In the genomic region with DNA sequence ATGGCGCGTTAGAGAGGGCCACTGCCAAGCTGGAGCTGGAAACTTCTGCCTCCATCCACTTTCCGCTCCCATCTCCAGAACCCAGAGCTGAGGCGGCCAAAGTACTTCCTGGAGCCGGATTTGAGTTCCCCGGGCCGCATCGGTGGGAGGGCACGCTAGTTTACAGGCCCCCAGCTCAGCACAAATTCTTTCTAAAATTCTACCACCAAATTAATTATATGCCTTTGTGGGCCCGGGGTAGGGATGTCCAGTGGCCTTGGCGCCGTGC, we compare ENCODE assay signal across 18 cellular contexts. TPM values are rescaled to one million over a fixed set of nuclear protein-coding genes. Genes with fewer than 3 reads are reported as not detected.
DNase-seq lines count a peak whose midpoint lies in the region; ATAC-seq, FAIRE-seq and TF ChIP-seq lines count a peak whose summit lies in the region.
"Had no signal": no experiment of that assay in that cellular context is flagged by ENCODE, and none has a peak within 500 bp of the region (broad histone marks: within the 10 kb centered on the region; RNA-seq: fewer than 3 reads in every experiment).

No MANE protein-coding gene starts in this region.

- H2AK5ac ChIP-seq in H1 (ENCODE audit: low read depth, low read length), result no peak overlapping the region

- H2BK15ac ChIP-seq in H1 (ENCODE audit: low read length), result no peak overlapping the region

- H3K36me3 Mint-ChIP-seq in Calu3 (ENCODE audit: insufficient read depth, unreplicated experiment) (peaks cover 6% of the 10 kb centered on the region), neural progenitor cell (peaks cover 24% of the 10 kb centered on the region)

- H2BK120ac ChIP-seq in H1 (replicated peaks; ENCODE audit: low read depth, low read length), result no peak overlapping the region

- no peaks in the 10 kb centered on the region for H3K79me2 ChIP-seq in H1 (ENCODE audit: control insufficient read depth in 1 of 2, insufficient read depth in 2 of 2, low read length in 2 of 2)
- H3K79me2 ChIP-seq in neural progenitor cell (ENCODE audit: low read depth), result no peaks in the 10 kb centered on the region

- H3K79me1 ChIP-seq in H1 (ENCODE audit: low read depth, low read length), result no peaks in the 10 kb centered on the region

- no peaks in the 10 kb centered on the region for H3K9me3 ChIP-seq in HUES48 (ENCODE audit: control insufficient read depth, insufficient read depth, low read length)
- no peaks in the 10 kb centered on the region for H3K9me3 ChIP-seq in H1 (ENCODE audit: insufficient read depth in 2 of 2, low read depth in 1 of 2, low read length in 1 of 2)
- H3K9me3 ChIP-seq in neural progenitor cell (ENCODE audit: low read depth), result no peaks in the 10 kb centered on the region
- no peaks in the 10 kb centered on the region for H3K9me3 ChIP-seq in spleen
- H3K9me3 ChIP-seq: prostate gland, tibial nerve had no signal

- TF ChIP-seq CTCF in Calu3 (IDR thresholded peaks at IDR 0.05; ENCODE audit: unreplicated experiment), result no peak
- TF ChIP-seq CTCF in H1 (IDR thresholded peaks at IDR 0.05; ENCODE audit: control extremely low read depth in 1 of 3, insufficient read depth in 1 of 3, low read depth in 1 of 3, low read length in 3 of 3), result no peak
- TF ChIP-seq CTCF in neural progenitor cell (IDR thresholded peaks at IDR 0.05), result no peak
- TF ChIP-seq CTCF in spleen (IDR thresholded peaks at IDR 0.05 in 8 of 11, conservative IDR thresholded peaks at IDR 0.05 in 3 of 11), result no peak

- H3K4me1 Mint-ChIP-seq in Calu3 (ENCODE audit: low read depth, unreplicated experiment) (peaks cover 26% of the 10 kb centered on the region), neural progenitor cell (peaks cover 44% of the 10 kb centered on the region)

- no peak for TF ChIP-seq RAD21 in H1 (IDR thresholded peaks at IDR 0.05 in 1 of 2, conservative IDR thresholded peaks at IDR 0.05 in 1 of 2; ENCODE audit: low read depth in 2 of 2, low read length in 2 of 2)

- no peaks in the 10 kb centered on the region for H3K9me3 Mint-ChIP-seq in Calu3 (ENCODE audit: low read depth, unreplicated experiment)
- no peaks in the 10 kb centered on the region for H3K9me3 Mint-ChIP-seq in neural progenitor cell
- H3K9me3 Mint-ChIP-seq: activated CD4-positive, alpha-beta T cell treated with anti-CD3 and anti-CD28 coated beads, Interleukin-2, amount 10 ng/mL, durations not matched to agents 24 days and 14 days; activated T-cell treated with anti-CD3 and anti-CD28 coated beads, Interleukin-2, amount 50 U/mL, for 4 hours had no signal

- no peak overlapping the region for H3K23ac ChIP-seq in H1 (ENCODE audit: insufficient read length)

- no peak overlapping the region for H2BK5ac ChIP-seq in H1 (ENCODE audit: low read depth, low read length)

- CTCF ChIA-PET in Calu3 (lab: Charles Lee) (no interaction called here), H1 (lab: Charles Lee; ENCODE audit: partially characterized antibody) (interaction anchor here (1.1 kb wide), 1 partner anchor 32 kb away, joined by 3 read pairs; no protein-coding TSS in a partner anchor)

- peak overlapping the region; percentile 71 for H3K4me3 Mint-ChIP-seq in Calu3 (ENCODE audit: low read depth, unreplicated experiment)
- H3K4me3 Mint-ChIP-seq in neural progenitor cell, result peak overlapping the region; percentile 100
- H3K4me3 Mint-ChIP-seq: activated CD4-positive, alpha-beta T cell treated with anti-CD3 and anti-CD28 coated beads, Interleukin-2, amount 10 ng/mL, durations not matched to agents 24 days and 14 days; activated T-cell treated with anti-CD3 and anti-CD28 coated beads, Interleukin-2, amount 50 U/mL, for 4 hours had no signal

- intact Hi-C loops in Calu3 (cut with micrococcal nuclease; ENCODE audit: unreplicated experiment), result loop anchor here (5.0 kb wide), 1 partner anchor 41 kb away; no protein-coding TSS in a partner anchor
- intact Hi-C loops in spleen (cut with DNase I; ENCODE audit: low total_unique reads), result no loop called here

- H2BK20ac ChIP-seq in H1 (ENCODE audit: low read length), result no peak overlapping the region

- 1% methylated on average over 12 of the region's 12 CpGs; no CpG with 5 or more reads in 1 of the 2 experiments for WGBS in H1 (ENCODE audit: extremely low coverage in 1 of 2, insufficient coverage in 1 of 2, insufficient read length in 1 of 2, insufficient replicate concordance in 2 of 2, low coverage in 1 of 2, low lambda C conversion rate in 2 of 2, missing lambda C conversion rate in 1 of 2), 2 experiments
- WGBS in spleen, 5 donors, result 4 to 25% (median 5%) methylated on average over 7 to 12 of the region's 12 CpGs

- POLR2A ChIA-PET in H1 (lab: Charles Lee; ENCODE audit: partially characterized antibody), result interaction anchor here (1.0 kb wide), 1 partner anchor 221 kb away, joined by 3 read pairs; no protein-coding TSS in a partner anchor

- H3K23me2 ChIP-seq in H1 (ENCODE audit: low read depth, low read length), result peaks cover 28% of the 10 kb centered on the region; the same call in 1 of the 2 replicates

- H3K4me3 ChIP-seq in HUES48 (ENCODE audit: low read depth, low read length) (peak overlapping the region; percentile 56), H1 (ENCODE audit: extremely low read depth in 1 of 4, insufficient read depth in 2 of 4, low read depth in 3 of 4, low read length in 4 of 4) (peak overlapping the region; percentile 13 to 72 (median 46); a peak in 7 of 8 replicates), neural progenitor cell (peak overlapping the region; percentile 49), spleen (peak overlapping the region in 1 of 8 donors; percentile 5)
- H3K4me3 ChIP-seq: prostate gland had no signal

- ATAC-seq in HG03025 (IDR thresholded peaks at IDR 0.05; ENCODE audit: low FRiP score, unreplicated experiment), result no peak
- no peak for ATAC-seq in GM18517 (IDR thresholded peaks at IDR 0.05; ENCODE audit: unreplicated experiment)
- ATAC-seq: activated T-cell treated with anti-CD3 and anti-CD28 coated beads, Interleukin-2, amount 50 U/mL, for 4 hours had no signal

- no peak overlapping the region for H3K14ac ChIP-seq in H1 (ENCODE audit: insufficient read length)

- no peak for FAIRE-seq in H1 (lab: Jason Lieb, UNC)

- H3K9ac ChIP-seq in HUES48 (ENCODE audit: low read depth, low read length) (no peak overlapping the region), H1 (replicated peaks in 1 of 4; ENCODE audit: extremely low read depth in 1 of 4, low read depth in 3 of 4, low read length in 3 of 4) (no peak overlapping the region; a peak in 1 of 7 replicates), neural progenitor cell (no peak overlapping the region)

- peaks cover 64% of the 10 kb centered on the region for H3F3A ChIP-seq in neural progenitor cell (ENCODE audit: low read depth)

- H2AFZ ChIP-seq in H1 (ENCODE audit: low read length) (no peak overlapping the region; the same call in 1 of the 2 replicates), neural progenitor cell (replicated peaks) (peak overlapping the region; percentile 75)

- H3K56ac ChIP-seq in H1 (replicated peaks; ENCODE audit: insufficient read length, low read depth, low read length), result peak overlapping the region; percentile 10

- TF ChIP-seq EP300 in H1 (IDR thresholded peaks at IDR 0.05; ENCODE audit: borderline replicate concordance in 1 of 2, low read depth in 2 of 2, low read length in 2 of 2), result no peak

- BruUV-seq in Calu3 (replicated peaks; lab: Mats Ljungman, UMichigan), result no TSS peak

- peak overlapping the region; percentile 88 to 90 for H3K4me2 ChIP-seq in H1 (ENCODE audit: insufficient read depth in 1 of 2, low read depth in 2 of 2, low read length in 2 of 2)
- H3K4me2 ChIP-seq in neural progenitor cell, result peak overlapping the region; percentile 76

- H4K91ac ChIP-seq in H1 (replicated peaks; ENCODE audit: insufficient read length, low read length), result no peak overlapping the region

- H3K4me1 ChIP-seq in HUES48 (ENCODE audit: control insufficient read depth, insufficient read depth, low read length) (peaks cover 30% of the 10 kb centered on the region), H1 (replicated peaks in 1 of 4; ENCODE audit: control insufficient read depth in 3 of 4, insufficient read depth in 4 of 4, low read length in 3 of 4) (peaks cover 7 to 27% (median 16%) of the 10 kb centered on the region in 4 experiments), neural progenitor cell (peaks cover 53% of the 10 kb centered on the region), spleen (peaks cover 19 to 61% (median 46%) of the 10 kb centered on the region in 6 donors)

- H3K27me3 Mint-ChIP-seq in Calu3 (ENCODE audit: unreplicated experiment), result peaks cover 90% of the 10 kb centered on the region
- peaks cover 14% of the 10 kb centered on the region for H3K27me3 Mint-ChIP-seq in neural progenitor cell (ENCODE audit: insufficient read depth, low read depth)

- H3K27ac ChIP-seq in HUES48 (ENCODE audit: low read depth, low read length) (no peak overlapping the region), H1 (ENCODE audit: low read depth, low read length) (no peak overlapping the region), neural progenitor cell (no peak overlapping the region), spleen (no peak overlapping the region)
- H3K27ac ChIP-seq: prostate gland, tibial nerve had no signal

- peaks cover 8 to 22% of the 10 kb centered on the region in 2 experiments for H4K20me1 ChIP-seq in H1 (replicated peaks in 1 of 2; ENCODE audit: control insufficient read depth in 1 of 2, insufficient read depth in 2 of 2, low read length in 2 of 2)
- peaks cover 55% of the 10 kb centered on the region for H4K20me1 ChIP-seq in neural progenitor cell (ENCODE audit: low read depth)

- 0 out of 2 replicates have a peak overlapping the region, but pooled peaks have one; percentile 28 for H3K18ac ChIP-seq in H1 (ENCODE audit: extremely low read depth, low read length)

- H3K4ac ChIP-seq in H1 (replicated peaks; ENCODE audit: insufficient read length, low read depth, low read length), result no peak overlapping the region

- no peak overlapping the region for H2BK12ac ChIP-seq in H1 (ENCODE audit: low read depth, low read length)

- no peaks in the 10 kb centered on the region for H3K36me3 ChIP-seq in HUES48 (ENCODE audit: control insufficient read depth, insufficient read depth, low read length)
- H3K36me3 ChIP-seq in H1 (ENCODE audit: control insufficient read depth in 2 of 4, insufficient read depth in 4 of 4, low read length in 3 of 4), result no peaks in the 10 kb centered on the region; a peak in 1 of 8 replicates
- H3K36me3 ChIP-seq in neural progenitor cell, result no peaks in the 10 kb centered on the region
- no peaks in the 10 kb centered on the region for H3K36me3 ChIP-seq in spleen
- H3K36me3 ChIP-seq: prostate gland, tibial nerve had no signal

- DNase-seq in Calu3, result no peak
- DNase-seq in H1 (ENCODE audit: low read depth in 1 of 2, low spot score in 2 of 2), result no peak
- peak; percentile 41 for DNase-seq in neural progenitor cell (ENCODE audit: low spot score)
- no peak for DNase-seq in HuH-7 (ENCODE audit: low spot score)
- no peak for DNase-seq in spleen
- DNase-seq: activated CD4-positive, alpha-beta T cell treated with anti-CD3 and anti-CD28 coated beads, Interleukin-2, amount 10 ng/mL, durations not matched to agents 24 days and 14 days; activated T-cell treated with anti-CD3 and anti-CD28 coated beads, Interleukin-2, amount 50 U/mL, for 4 hours; amniotic stem cell; GDM1; midbrain; NCI-H187 treated with DMSO at 0.1 percent for 48 hours had no signal

- H4K8ac ChIP-seq in H1 (ENCODE audit: extremely low read depth, insufficient read depth, low read length), result no peak overlapping the region; the same call in 1 of the 2 replicates

- no peak for TF ChIP-seq POLR2A in H1 (IDR thresholded peaks at IDR 0.05; ENCODE audit: control extremely low read depth in 1 of 2, low read depth in 2 of 2, low read length in 2 of 2)
- no peak for TF ChIP-seq POLR2A in spleen (IDR thresholded peaks at IDR 0.05)

- peaks cover 93% of the 10 kb centered on the region for H3K27me3 ChIP-seq in HUES48 (ENCODE audit: control insufficient read depth, insufficient read depth, low read length)
- peaks cover 67 to 80% (median 77%) of the 10 kb centered on the region in 4 experiments for H3K27me3 ChIP-seq in H1 (replicated peaks in 1 of 4; ENCODE audit: control insufficient read depth in 3 of 4, extremely low read depth in 1 of 4, insufficient read depth in 3 of 4, low read length in 3 of 4)
- peaks cover 100% of the 10 kb centered on the region for H3K27me3 ChIP-seq in neural progenitor cell
- peaks cover 0 to 100% (median 95%) of the 10 kb centered on the region in 7 donors for H3K27me3 ChIP-seq in spleen (replicated peaks in 1 of 7)

- H3K27ac Mint-ChIP-seq in Calu3 (ENCODE audit: unreplicated experiment) (no peak overlapping the region), neural progenitor cell (peak overlapping the region; percentile 63)

- no peak overlapping the region for H4K5ac ChIP-seq in H1 (ENCODE audit: insufficient read length, low read depth, low read length)

RNA-seq across cellular contexts. Expression of a gene that starts 3.7 kb away (rescaled TPM):
- total RNA-seq in Calu3 (2022), result 0.27 TPM in 1 of 2 replicates, not detected in the other
- total RNA-seq in H1 (2021; fragmentation: NEBNext Ultra II Directional; extraction: Animal tissue kit (Norgen Biotek cat#: 25700)), result not detected in 2 replicates
- polyA plus RNA-seq in H1 (2011; rRNA removed), result 0.05 and 0.06 TPM in 2 replicates
- polyA plus RNA-seq in H1 (2011; cell fraction: cytosol; rRNA removed), result 0.08 TPM
- polyA plus RNA-seq in H1 (2011; cell fraction: nucleus; rRNA removed), result 0.09 TPM
- 0.10 to 0.17 TPM (median 0.12 TPM) in 4 replicates for polyA plus RNA-seq in H1 (2012, experiment 1 of 2)
- polyA plus RNA-seq in H1 (2012, experiment 2 of 2), result not detected
- polyA plus RNA-seq in H1 (2013, experiment 1 of 2), result 0.08 TPM
- 0.04 TPM for polyA plus RNA-seq in H1 (2013, experiment 2 of 2)
- 0.19 TPM in 1 of 2 replicates, not detected in the other for polyA minus RNA-seq in H1 (2011; rRNA and poly(A)+ RNA removed)
- not detected for polyA minus RNA-seq in H1 (2011; cell fraction: cytosol; rRNA and poly(A)+ RNA removed)
- polyA minus RNA-seq in H1 (2011; cell fraction: nucleus; rRNA and poly(A)+ RNA removed), result 0.50 TPM
- 0.22 and 3.4 TPM in 2 replicates for total RNA-seq in neural progenitor cell (ENCODE audit: low replicate concordance)
- total RNA-seq in spleen, result not detected
- polyA plus RNA-seq in spleen, result not detected
- total RNA-seq: activated CD4-positive, alpha-beta T cell treated with anti-CD3 and anti-CD28 coated beads, Interleukin-2, amount 10 ng/mL, durations not matched to agents 24 days and 14 days; activated T-cell treated with anti-CD3 and anti-CD28 coated beads, Interleukin-2, amount 50 U/mL, for 4 hours; dermis microvascular lymphatic vessel endothelial cell; T-helper 2 cell treated with Interferon-gamma antibody and Interleukin-4, amounts not matched to agents 100 ng/mL and 5 ng/mL, for 36 hours; tibial nerve had no signal
